1 cellular context compared by ENCODE assay signal in genomic region chr15:68256675-68257450, GRCh38.
TF ChIP-seq lines count a peak whose summit lies in the region.

No MANE protein-coding gene starts in this region.

TF ChIP-seq in WTC11, 78 proteins besides CTCF, POLR2A, EP300 and RAD21 (continued from another document):
- TF ChIP-seq ATF6 (CRISPR knock-in tag; IDR thresholded peaks at IDR 0.05) (no peak), JAZF1 (CRISPR knock-in tag; IDR thresholded peaks at IDR 0.05) (no peak), AFF4 (CRISPR knock-in tag; IDR thresholded peaks at IDR 0.05; ENCODE audit: borderline replicate concordance) (peak; percentile 98), ATF1 (CRISPR knock-in tag; IDR thresholded peaks at IDR 0.05) (0 out of 2 replicates have a peak, but pooled peaks have one; percentile 74), ZNF219 (CRISPR knock-in tag; IDR thresholded peaks at IDR 0.05; ENCODE audit: borderline replicate concordance) (no peak)
